Comparison of ENCODE assay signal across 9 cellular contexts in genomic region chr17:77164483-77165030, GRCh38. TPM values are rescaled to one million over a fixed set of nuclear protein-coding genes. Genes with fewer than 3 reads are reported as not detected.
DNase-seq lines count a peak whose midpoint lies in the region; ATAC-seq, FAIRE-seq and TF ChIP-seq lines count a peak whose summit lies in the region.
"Had no signal": no experiment of that assay in that cellular context is flagged by ENCODE, and none has a peak within 500 bp of the region (broad histone marks: within the 10 kb centered on the region; RNA-seq: fewer than 3 reads in every experiment).

No MANE protein-coding gene starts in this region.

- TF ChIP-seq POLR2A in esophagus squamous epithelium (IDR thresholded peaks at IDR 0.05), result no peak

- in situ Hi-C loops in HAP-1 (cut with MboI; ENCODE audit: low sequenced_read_pairs), result no loop called here

- H3K27ac ChIP-seq in esophagus squamous epithelium (peak overlapping the region in 3 of 4 donors; percentile 48 to 60 (median 51)), pancreas (peak overlapping the region; percentile 11 to 70 (median 24)), coronary artery (peak overlapping the region in 1 of 2 donors; percentile 18)

- H3K4me1 ChIP-seq in HAP-1 (peaks cover 39% of the 10 kb centered on the region), esophagus squamous epithelium (peaks cover 7 to 66% (median 34%) of the 10 kb centered on the region in 3 donors), pancreas (peaks cover 28 to 42% (median 32%) of the 10 kb centered on the region in 3 donors)

- TF ChIP-seq CTCF in esophagus squamous epithelium (IDR thresholded peaks at IDR 0.05) (no peak), pancreas (IDR thresholded peaks at IDR 0.05) (no peak), coronary artery (IDR thresholded peaks at IDR 0.05) (no peak)

- H3K27me3 ChIP-seq in HAP-1 (ENCODE audit: low read depth) (no peaks in the 10 kb centered on the region), esophagus squamous epithelium (no peaks in the 10 kb centered on the region), pancreas (no peaks in the 10 kb centered on the region)

- H3K36me3 ChIP-seq in HAP-1 (replicated peaks), result no peaks in the 10 kb centered on the region
- H3K36me3 ChIP-seq in esophagus squamous epithelium, result peaks cover 0 to 27% (median 0%) of the 10 kb centered on the region in 3 donors
- H3K36me3 ChIP-seq in pancreas, result no peaks in the 10 kb centered on the region

- peak; percentile 64 to 84 for DNase-seq in HAP-1 (ENCODE audit: low spot score in 2 of 2)
- DNase-seq in OCI-M2 (lab: John Stamatoyannopoulos, UW; ENCODE audit: unreplicated experiment), result peak; percentile 25
- DNase-seq in esophagus squamous epithelium (lab: John Stamatoyannopoulos, UW), result no peak
- DNase-seq in pancreas, result no peak
- no peak for DNase-seq in stimulated activated CD4-positive, alpha-beta T cell treated with anti-CD3 and anti-CD28 coated beads, Interleukin-2, amount 100 ng/mL, for 48 hours
- DNase-seq in coronary artery (ENCODE audit: low spot score), result no peak
- no peak for DNase-seq in GM19240 (ENCODE audit: insufficient read length, low spot score)

- WGBS in esophagus squamous epithelium, 2 donors, result 56 to 62% methylated on average over 6 of the region's 6 CpGs
- WGBS in pancreas, 2 donors, result 24 to 29% methylated on average over 6 of the region's 6 CpGs

- no peak for FAIRE-seq in pancreas (lab: Jason Lieb, UNC)
- FAIRE-seq: islet of Langerhans had no signal

- H3K4me3 ChIP-seq in HAP-1, result no peak overlapping the region
- H3K4me3 ChIP-seq in esophagus squamous epithelium, result no peak overlapping the region
- no peak overlapping the region for H3K4me3 ChIP-seq in pancreas
- no peak overlapping the region for H3K4me3 ChIP-seq in coronary artery

- peak; percentile 33 to 60 (median 52) for ATAC-seq in pancreas
- no peak for ATAC-seq in HG02938 (IDR thresholded peaks at IDR 0.05; ENCODE audit: unreplicated experiment)

- intact Hi-C loops in esophagus squamous epithelium (cut with DNase I) (no loop called here), pancreas (cut with DNase I) (no loop called here)

- H3K9me3 ChIP-seq in HAP-1, result peaks cover 11% of the 10 kb centered on the region
- peaks cover 0 to 31% (median 22%) of the 10 kb centered on the region in 3 donors for H3K9me3 ChIP-seq in esophagus squamous epithelium
- no peaks in the 10 kb centered on the region for H3K9me3 ChIP-seq in pancreas

RNA-seq across cellular contexts. Expression of gene SEC14L1, which starts 23.8 kb away (rescaled TPM):
- total RNA-seq in esophagus squamous epithelium (10 to 100 TPM; 27.3 to 39.2 (median 32.8) TPM), pancreas (10 to 100 TPM; 28.7 to 45.5 (median 34.2) TPM)
- 10 to 100 TPM; 17.8 to 18.6 TPM for polyA plus RNA-seq in pancreas

Comparison
In these comparisons a context has a peak if more than half of its experiments do, and no peak if none do; other contexts are left out.
1. DNase-seq: peak in HAP-1 (2 of 2) and OCI-M2 (single experiment); none in esophagus squamous epithelium (single experiment), pancreas (0 of 6), stimulated activated CD4-positive, alpha-beta T cell treated with anti-CD3 and anti-CD28 coated beads, Interleukin-2, amount 100 ng/mL, for 48 hours (0 of 2), coronary artery (single experiment) and GM19240 (single experiment).